8 cellular contexts compared by ENCODE assay signal in the genomic region with DNA sequence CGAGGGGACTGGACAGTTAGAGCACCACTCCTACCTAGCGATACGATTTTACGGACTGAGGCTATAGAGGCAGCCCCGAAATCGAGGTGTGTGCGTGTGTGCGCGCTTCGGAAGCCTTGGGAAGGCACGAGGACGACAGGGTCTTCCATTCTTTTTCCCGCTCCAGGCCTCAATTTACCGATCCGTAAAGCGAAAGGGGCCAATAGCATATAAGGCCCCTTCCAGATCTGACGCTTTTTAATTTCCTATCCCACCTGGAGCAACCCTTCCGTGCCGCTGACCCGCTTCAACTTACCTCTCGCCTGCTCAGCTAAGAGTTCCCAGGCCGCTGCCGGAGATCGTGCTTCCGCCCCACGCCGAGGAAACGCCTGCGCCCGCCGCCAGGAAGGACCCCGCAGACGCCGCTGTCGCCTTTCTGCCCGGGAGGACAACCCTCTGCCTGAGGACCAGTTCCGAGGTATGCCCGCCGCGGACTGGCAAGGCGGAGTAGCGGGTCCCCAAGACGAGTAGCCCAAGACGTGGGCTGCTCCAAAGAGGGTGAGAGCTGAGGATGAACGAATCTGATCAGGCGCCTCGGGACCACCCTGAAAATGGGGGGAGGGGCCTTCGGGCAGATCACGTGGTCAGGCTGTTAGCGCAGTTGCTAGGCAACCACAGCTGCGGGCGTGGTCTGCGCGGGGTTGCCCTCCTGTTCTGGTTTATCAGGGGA.
DNase-seq lines count a peak whose midpoint lies in the region; ATAC-seq, FAIRE-seq and TF ChIP-seq lines count a peak whose summit lies in the region.

TSS of gene EFTUD2 (minus strand) at position 372 of the 709 bp plus-strand sequence. CDS start 4,924 bp downstream, outside the sequence.

- H3K79me2 ChIP-seq in MM.1S (ENCODE audit: low read length), result peaks cover 49% of the 10 kb centered on the region

- peak within 1 kb of the TSS; percentile 90 for H3K4me3 Mint-ChIP-seq in nephron progenitor cell
- peak within 1 kb of the TSS; percentile 82 to 87 for H3K4me3 Mint-ChIP-seq in stimulated activated naive CD8-positive, alpha-beta T cell treated with anti-CD3 and anti-CD28 coated beads, Interleukin-15, amount 100 ng/mL, for 72 hours

- DNase-seq in DMS79 treated with DMSO at 0.1 percent for 48 hours (lab: John Stamatoyannopoulos, UW), result peak; percentile 90
- peak; percentile 95 for DNase-seq in H54 (ENCODE audit: insufficient read length, low spot score)
- peak; percentile 91 for DNase-seq in MM.1S
- peak; percentile 85 for DNase-seq in SHP77 treated with DMSO at 0.1 percent for 48 hours (lab: John Stamatoyannopoulos, UW)
- DNase-seq in activated effector memory CD4-positive, alpha-beta T cell treated with anti-CD3 and anti-CD28 coated beads, Interleukin-2, amount 50 U/mL, for 16 hours, result peak; percentile 97
- DNase-seq in fibroblast of the conjunctiva (ENCODE audit: low read depth), result peak; percentile 81
- peak; percentile 90 for DNase-seq in nephron progenitor cell
- peak; percentile 94 for DNase-seq in stimulated activated naive CD8-positive, alpha-beta T cell treated with anti-CD3 and anti-CD28 coated beads, Interleukin-15, amount 100 ng/mL, for 72 hours

- no peaks in the 10 kb centered on the region for H3K9me3 Mint-ChIP-seq in nephron progenitor cell
- H3K9me3 Mint-ChIP-seq in stimulated activated naive CD8-positive, alpha-beta T cell treated with anti-CD3 and anti-CD28 coated beads, Interleukin-15, amount 100 ng/mL, for 72 hours, result no peaks in the 10 kb centered on the region

- H3K36me3 ChIP-seq in MM.1S (replicated peaks; ENCODE audit: insufficient read depth, low read length), result no peaks in the 10 kb centered on the region

- peak within 1 kb of the TSS; percentile 84 for H2AFZ ChIP-seq in MM.1S (ENCODE audit: low read length)

- TF ChIP-seq CTCF in MM.1S (IDR thresholded peaks at IDR 0.05; ENCODE audit: low read length), result no peak
- no peak for TF ChIP-seq CTCF in nephron progenitor cell (IDR thresholded peaks at IDR 0.05)

- peak within 1 kb of the TSS; percentile 80 for H3K27ac ChIP-seq in MM.1S (ENCODE audit: low read length)

- H3K4me3 ChIP-seq in MM.1S (ENCODE audit: low read length), result peak within 1 kb of the TSS; percentile 93

- no peaks in the 10 kb centered on the region for H3K4me1 ChIP-seq in MM.1S (ENCODE audit: low read length)

- H3K9me3 ChIP-seq in MM.1S (replicated peaks; ENCODE audit: insufficient read depth, low read length), result no peaks in the 10 kb centered on the region

- H3F3A ChIP-seq in MM.1S (ENCODE audit: insufficient read depth, low read length), result 0 out of 2 replicates have a peak, but pooled peaks cover 8% of the 10 kb centered on the region

- ATAC-seq in stimulated activated naive CD8-positive, alpha-beta T cell treated with anti-CD3 and anti-CD28 coated beads, Interleukin-15, amount 100 ng/mL, for 72 hours, result peak; percentile 95

- peaks cover 3% of the 10 kb centered on the region for H3K27me3 Mint-ChIP-seq in nephron progenitor cell (ENCODE audit: low read depth, poor library complexity)
- no peaks in the 10 kb centered on the region for H3K27me3 Mint-ChIP-seq in stimulated activated naive CD8-positive, alpha-beta T cell treated with anti-CD3 and anti-CD28 coated beads, Interleukin-15, amount 100 ng/mL, for 72 hours

- peaks cover 43% of the 10 kb centered on the region for H3K27me3 ChIP-seq in MM.1S (replicated peaks; ENCODE audit: insufficient read depth, low read length)

- no peaks in the 10 kb centered on the region for H3K9me2 ChIP-seq in MM.1S (replicated peaks; ENCODE audit: insufficient read depth, low read length)

- TF ChIP-seq POLR2A in H54 (IDR thresholded peaks at IDR 0.05; ENCODE audit: low read depth, low read length), result peak; percentile 85

- FAIRE-seq in H54 (lab: Jason Lieb, UNC), result peak; percentile 6

- H4K20me1 ChIP-seq in MM.1S (ENCODE audit: insufficient read depth, low read length), result no peaks in the 10 kb centered on the region

- peak within 1 kb of the TSS; percentile 90 for H3K9ac ChIP-seq in MM.1S (ENCODE audit: low read length)

- peak within 1 kb of the TSS; percentile 98 for H3K4me2 ChIP-seq in MM.1S (ENCODE audit: low read depth, low read length)

- peaks cover 32% of the 10 kb centered on the region for H3K4me1 Mint-ChIP-seq in nephron progenitor cell
- peaks cover 40% of the 10 kb centered on the region for H3K4me1 Mint-ChIP-seq in stimulated activated naive CD8-positive, alpha-beta T cell treated with anti-CD3 and anti-CD28 coated beads, Interleukin-15, amount 100 ng/mL, for 72 hours

- peak within 1 kb of the TSS; percentile 100 for H3K27ac Mint-ChIP-seq in nephron progenitor cell
- peak within 1 kb of the TSS; percentile 100 for H3K27ac Mint-ChIP-seq in stimulated activated naive CD8-positive, alpha-beta T cell treated with anti-CD3 and anti-CD28 coated beads, Interleukin-15, amount 100 ng/mL, for 72 hours

- H3K36me3 Mint-ChIP-seq in nephron progenitor cell (ENCODE audit: low read depth), result peaks cover 17% of the 10 kb centered on the region

Comparison
In these comparisons a context has a peak if more than half of its experiments do, and no peak if none do; other contexts are left out.
1. Peak in every context shown above with its lines: DNase-seq, ATAC-seq, H3K4me3 ChIP-seq and H3K27ac ChIP-seq.